ENCODE assay signal across 2 cellular contexts in genomic region chr20:62159052-62159451, GRCh38.
TF ChIP-seq lines count a peak whose summit lies in the region.

No MANE protein-coding gene starts in this region.

TF ChIP-seq in HepG2, 621 proteins besides CTCF, POLR2A, EP300 and RAD21 (continues in another document):
- no peak for TF ChIP-seq ZBTB40 (IDR thresholded peaks at IDR 0.05)
- no peak for TF ChIP-seq ZBTB40 (CRISPR knock-in tag; IDR thresholded peaks at IDR 0.05)
- TF ChIP-seq GLMP (CRISPR knock-in tag; IDR thresholded peaks at IDR 0.05; ENCODE audit: borderline replicate concordance) = no peak
- TF ChIP-seq EZH2 (conservative IDR thresholded peaks at IDR 0.05; ENCODE audit: low read depth, low read length) = no peak
- TF ChIP-seq ZNF512 (CRISPR knock-in tag; IDR thresholded peaks at IDR 0.05) = no peak
- TF ChIP-seq PBX2 (CRISPR knock-in tag; IDR thresholded peaks at IDR 0.05) = no peak
- TF ChIP-seq ATAD3A (CRISPR knock-in tag; IDR thresholded peaks at IDR 0.05) = no peak
- TF ChIP-seq RFX3 (CRISPR knock-in tag; IDR thresholded peaks at IDR 0.05) = no peak
- peak; percentile 30; the same call in 1 of the 2 replicates for TF ChIP-seq ZNF350 (CRISPR knock-in tag; IDR thresholded peaks at IDR 0.05; ENCODE audit: borderline replicate concordance, low read depth)

TF ChIP-seq in H1, 55 proteins besides CTCF, POLR2A, EP300 and RAD21:
- TF ChIP-seq BACH1 (IDR thresholded peaks at IDR 0.05; ENCODE audit: low read length) = no peak
